Comparison of ENCODE assay signal across 19 cellular contexts in genomic region chr2:54649191-54649590, GRCh38.
DNase-seq lines count a peak whose midpoint lies in the region; ATAC-seq and TF ChIP-seq lines count a peak whose summit lies in the region.
"Had no signal": no experiment of that assay in that cellular context is flagged by ENCODE, and none has a peak within 500 bp of the region (broad histone marks: within the 10 kb centered on the region; RNA-seq: fewer than 3 reads in every experiment).

No MANE protein-coding gene starts in this region.

- H3K4me3 ChIP-seq in osteoblast (ENCODE audit: insufficient read depth, low read length) = no peak overlapping the region
- no peak overlapping the region for H3K4me3 ChIP-seq in body of pancreas
- H3K4me3 ChIP-seq: Peyer's patch had no signal

- H3K4me2 ChIP-seq in osteoblast (ENCODE audit: insufficient read depth, low read length) = no peak overlapping the region

- peak overlapping the region; percentile 9 for H3K27ac Mint-ChIP-seq in stimulated activated naive CD8-positive, alpha-beta T cell treated with anti-CD3 and anti-CD28 coated beads, Interleukin-15, Interleukin-2, amounts not matched to agents 100 ng/mL and 50 ng/mL, for 24 hours
- H3K27ac Mint-ChIP-seq in WTC11 = peak overlapping the region; percentile 55; the same call in 1 of the 2 replicates
- H3K27ac Mint-ChIP-seq in natural killer cell treated with Interleukin-12 subunit alpha and Interleukin-12 subunit beta and Interleukin-15 and Interleukin-18, amount 100 ng/mL, for 72 hours = no peak overlapping the region

- intact Hi-C loops in body of pancreas (cut with DNase I) = no loop called here

- H3K36me3 Mint-ChIP-seq in stimulated activated naive CD8-positive, alpha-beta T cell treated with anti-CD3 and anti-CD28 coated beads, Interleukin-15, Interleukin-2, amounts not matched to agents 100 ng/mL and 50 ng/mL, for 24 hours (ENCODE audit: low read depth) = peaks cover 78% of the 10 kb centered on the region
- H3K36me3 Mint-ChIP-seq in WTC11 = peaks cover 90% of the 10 kb centered on the region
- peaks cover 14% of the 10 kb centered on the region for H3K36me3 Mint-ChIP-seq in natural killer cell treated with Interleukin-12 subunit alpha and Interleukin-12 subunit beta and Interleukin-15 and Interleukin-18, amount 100 ng/mL, for 72 hours

- H3K79me2 ChIP-seq in osteoblast (ENCODE audit: insufficient read depth, low read length) = peaks cover 14% of the 10 kb centered on the region

- H3K9me3 Mint-ChIP-seq in stimulated activated naive CD8-positive, alpha-beta T cell treated with anti-CD3 and anti-CD28 coated beads, Interleukin-15, Interleukin-2, amounts not matched to agents 100 ng/mL and 50 ng/mL, for 24 hours = no peaks in the 10 kb centered on the region
- no peaks in the 10 kb centered on the region for H3K9me3 Mint-ChIP-seq in WTC11
- no peaks in the 10 kb centered on the region for H3K9me3 Mint-ChIP-seq in natural killer cell treated with Interleukin-12 subunit alpha and Interleukin-12 subunit beta and Interleukin-15 and Interleukin-18, amount 100 ng/mL, for 72 hours
- H3K9me3 Mint-ChIP-seq: CD4-positive, CD25-positive, alpha-beta regulatory T cell had no signal

- DNase-seq in stimulated activated naive CD8-positive, alpha-beta T cell treated with anti-CD3 and anti-CD28 coated beads, Interleukin-15, Interleukin-2, amounts not matched to agents 100 U/mL and 50 U/mL, for 24 hours = no peak
- DNase-seq in WTC11 (ENCODE audit: low spot score) (no peak), osteoblast (ENCODE audit: insufficient read length, low spot score, missing footprints) (peak; percentile 43), NOMO-1 treated with DMSO at 0.1 percent for 48 hours (lab: John Stamatoyannopoulos, UW; ENCODE audit: unreplicated experiment) (no peak), body of pancreas (no peak)
- no peak for DNase-seq in natural killer cell treated with Interleukin-12 subunit alpha and Interleukin-12 subunit beta and Interleukin-15 and Interleukin-18, amount 100 ng/mL, for 72 hours (ENCODE audit: low spot score)
- DNase-seq: CD4-positive, CD25-positive, alpha-beta regulatory T cell; GOT3; KG1; NCI-H1092; NCI-H1436; NCI-H187 treated with DMSO at 0.1 percent for 48 hours; NCI-H510A; NCI-H748 treated with DMSO at 0.1 percent for 48 hours; NK-92 treated with Interleukin-12 subunit alpha and Interleukin-12 subunit beta, amount 100 ng/mL, for 24 hours; Peyer's patch had no signal

- no peak overlapping the region for H2AFZ ChIP-seq in osteoblast (ENCODE audit: low read length)

- WGBS in body of pancreas, 2 donors = 92 to 93% methylated on average over 4 of the region's 4 CpGs

- H3K27ac ChIP-seq in osteoblast (ENCODE audit: low read depth, low read length) = no peak overlapping the region
- H3K27ac ChIP-seq in body of pancreas = no peak overlapping the region
- H3K27ac ChIP-seq: HL-60, Peyer's patch had no signal

- H3K9me3 ChIP-seq in osteoblast (ENCODE audit: low read depth, low read length) (no peaks in the 10 kb centered on the region), body of pancreas (no peaks in the 10 kb centered on the region)
- H3K9me3 ChIP-seq: Peyer's patch had no signal

- H3K4me3 Mint-ChIP-seq in stimulated activated naive CD8-positive, alpha-beta T cell treated with anti-CD3 and anti-CD28 coated beads, Interleukin-15, Interleukin-2, amounts not matched to agents 100 ng/mL and 50 ng/mL, for 24 hours = no peak overlapping the region
- H3K4me3 Mint-ChIP-seq in WTC11 = no peak overlapping the region
- no peak overlapping the region for H3K4me3 Mint-ChIP-seq in natural killer cell treated with Interleukin-12 subunit alpha and Interleukin-12 subunit beta and Interleukin-15 and Interleukin-18, amount 100 ng/mL, for 72 hours
- H3K4me3 Mint-ChIP-seq: CD4-positive, CD25-positive, alpha-beta regulatory T cell had no signal

- no peaks in the 10 kb centered on the region for H3K4me1 ChIP-seq in osteoblast (ENCODE audit: insufficient read depth, low read length)
- no peaks in the 10 kb centered on the region for H3K4me1 ChIP-seq in body of pancreas
- H3K4me1 ChIP-seq: Peyer's patch had no signal

- H3K27me3 ChIP-seq in osteoblast (ENCODE audit: insufficient read depth, low read length) (no peaks in the 10 kb centered on the region), body of pancreas (no peaks in the 10 kb centered on the region)
- H3K27me3 ChIP-seq: Peyer's patch had no signal

- no peak for TF ChIP-seq CTCF in WTC11 (IDR thresholded peaks at IDR 0.05)
- no peak for TF ChIP-seq CTCF in osteoblast (IDR thresholded peaks at IDR 0.05; ENCODE audit: extremely low read depth, low read depth, low read length)
- TF ChIP-seq CTCF in body of pancreas (IDR thresholded peaks at IDR 0.05) = no peak

- ATAC-seq in stimulated activated naive CD8-positive, alpha-beta T cell treated with anti-CD3 and anti-CD28 coated beads, Interleukin-15, Interleukin-2, amounts not matched to agents 100 U/mL and 50 U/mL, for 24 hours = no peak
- no peak for ATAC-seq in WTC11
- no peak for ATAC-seq in body of pancreas
- ATAC-seq in natural killer cell treated with Interleukin-12 subunit alpha and Interleukin-12 subunit beta and Interleukin-15 and Interleukin-18, amount 100 ng/mL, for 72 hours = no peak
- ATAC-seq: HCT116 had no signal

- POLR2A ChIA-PET in WTC11 (lab: Charles Lee) = no interaction called here

- H3K27me3 Mint-ChIP-seq in stimulated activated naive CD8-positive, alpha-beta T cell treated with anti-CD3 and anti-CD28 coated beads, Interleukin-15, Interleukin-2, amounts not matched to agents 100 ng/mL and 50 ng/mL, for 24 hours = no peaks in the 10 kb centered on the region
- H3K27me3 Mint-ChIP-seq in WTC11 (ENCODE audit: low read depth) = no peaks in the 10 kb centered on the region; the same call in 1 of the 2 replicates
- H3K27me3 Mint-ChIP-seq in natural killer cell treated with Interleukin-12 subunit alpha and Interleukin-12 subunit beta and Interleukin-15 and Interleukin-18, amount 100 ng/mL, for 72 hours = no peaks in the 10 kb centered on the region
- H3K27me3 Mint-ChIP-seq: CD4-positive, CD25-positive, alpha-beta regulatory T cell had no signal

- CTCF ChIA-PET in WTC11 (lab: Charles Lee) = interaction anchor here (0.8 kb wide), 1 partner anchor 16 kb away, joined by 4 read pairs; no protein-coding TSS in a partner anchor

- no peak for TF ChIP-seq POLR2A in body of pancreas (IDR thresholded peaks at IDR 0.05)

- peaks cover 98% of the 10 kb centered on the region for H3K36me3 ChIP-seq in osteoblast (ENCODE audit: insufficient read depth, low read length)
- H3K36me3 ChIP-seq in body of pancreas (replicated peaks in 1 of 2; ENCODE audit: insufficient read depth in 1 of 2, low read depth in 2 of 2) = peaks cover 31 to 67% of the 10 kb centered on the region in 2 donors

- H4K20me1 ChIP-seq in osteoblast (ENCODE audit: insufficient read depth, low read length) = peaks cover 3% of the 10 kb centered on the region

- H3K4me1 Mint-ChIP-seq in stimulated activated naive CD8-positive, alpha-beta T cell treated with anti-CD3 and anti-CD28 coated beads, Interleukin-15, Interleukin-2, amounts not matched to agents 100 ng/mL and 50 ng/mL, for 24 hours (ENCODE audit: low read depth) = peaks cover 4% of the 10 kb centered on the region
- H3K4me1 Mint-ChIP-seq in WTC11 = no peaks in the 10 kb centered on the region
- peaks cover 4 to 5% of the 10 kb centered on the region in 2 donors for H3K4me1 Mint-ChIP-seq in natural killer cell treated with Interleukin-12 subunit alpha and Interleukin-12 subunit beta and Interleukin-15 and Interleukin-18, amount 100 ng/mL, for 72 hours (ENCODE audit: low read depth in 2 of 2)

TF ChIP-seq in WTC11, 78 proteins besides CTCF, POLR2A, EP300 and RAD21 (continues in another document):
- no peak for TF ChIP-seq RELA (CRISPR knock-in tag; IDR thresholded peaks at IDR 0.05; ENCODE audit: borderline replicate concordance)
- no peak for TF ChIP-seq ZNF416 (CRISPR knock-in tag; IDR thresholded peaks at IDR 0.05)
- no peak for TF ChIP-seq GTF2I (CRISPR knock-in tag; conservative IDR thresholded peaks at IDR 0.05)
- TF ChIP-seq ZNF512 (CRISPR knock-in tag; IDR thresholded peaks at IDR 0.05; ENCODE audit: borderline replicate concordance) = no peak
- no peak for TF ChIP-seq PRRX2 (CRISPR knock-in tag; IDR thresholded peaks at IDR 0.05)
- TF ChIP-seq ZNF263 (CRISPR knock-in tag; IDR thresholded peaks at IDR 0.05; ENCODE audit: low read depth) = no peak
- TF ChIP-seq USF2 (CRISPR knock-in tag; IDR thresholded peaks at IDR 0.05) = no peak
- TF ChIP-seq KAT7 (CRISPR knock-in tag; IDR thresholded peaks at IDR 0.05; ENCODE audit: borderline replicate concordance) = no peak
- TF ChIP-seq FOXJ3 (CRISPR knock-in tag; IDR thresholded peaks at IDR 0.05; ENCODE audit: borderline replicate concordance) = no peak

Comparison
In these comparisons a context has a peak if more than half of its experiments do, and no peak if none do; other contexts are left out.
1. H3K27ac Mint-ChIP-seq: peak in stimulated activated naive CD8-positive, alpha-beta T cell treated with anti-CD3 and anti-CD28 coated beads, Interleukin-15, Interleukin-2, amounts not matched to agents 100 ng/mL and 50 ng/mL, for 24 hours (single experiment) and WTC11 (single experiment); none in natural killer cell treated with Interleukin-12 subunit alpha and Interleukin-12 subunit beta and Interleukin-15 and Interleukin-18, amount 100 ng/mL, for 72 hours (0 of 2).